ENCODE assay signal across 1 cellular context in genomic region chr17:81995463-81996231, GRCh38.
TF ChIP-seq lines count a peak whose summit lies in the region.

No MANE protein-coding gene starts in this region.

TF ChIP-seq in HepG2, 621 proteins besides CTCF, POLR2A, EP300 and RAD21 (continues in another document):
- TF ChIP-seq KIAA2018 (CRISPR knock-in tag; IDR thresholded peaks at IDR 0.05; ENCODE audit: borderline replicate concordance) (no peak), ONECUT2 (CRISPR knock-in tag; IDR thresholded peaks at IDR 0.05) (no peak), RARA (CRISPR knock-in tag; IDR thresholded peaks at IDR 0.05) (peak; percentile 29; the same call in 1 of the 2 replicates), ZNF790 (CRISPR knock-in tag; IDR thresholded peaks at IDR 0.05; ENCODE audit: borderline replicate concordance) (no peak), ZNF550 (CRISPR knock-in tag; IDR thresholded peaks at IDR 0.05; ENCODE audit: borderline replicate concordance) (peak; percentile 19), ZMAT3 (CRISPR knock-in tag; conservative IDR thresholded peaks at IDR 0.05) (peak; percentile 86), ZNF839 (CRISPR knock-in tag; IDR thresholded peaks at IDR 0.05; ENCODE audit: borderline replicate concordance) (no peak), TBX3 (IDR thresholded peaks at IDR 0.05; ENCODE audit: borderline replicate concordance) (no peak), HNRNPL (IDR thresholded peaks at IDR 0.05; ENCODE audit: low read depth, low read length) (peak; percentile 98), GMEB1 (CRISPR knock-in tag; IDR thresholded peaks at IDR 0.05; ENCODE audit: borderline replicate concordance) (peak; percentile 29; the same call in 1 of the 2 replicates), ZBTB8A (CRISPR knock-in tag; IDR thresholded peaks at IDR 0.05; ENCODE audit: borderline replicate concordance, low read depth) (no peak), NCOA2 (CRISPR knock-in tag; IDR thresholded peaks at IDR 0.05) (0 out of 2 replicates have a peak, but pooled peaks have one; percentile 16), ADNP (CRISPR knock-in tag; IDR thresholded peaks at IDR 0.05) (no peak), TSC22D2 (CRISPR knock-in tag; IDR thresholded peaks at IDR 0.05; ENCODE audit: borderline replicate concordance) (no peak), UBTF (CRISPR knock-in tag; IDR thresholded peaks at IDR 0.05) (peak; percentile 91), ZNF280D (CRISPR knock-in tag; IDR thresholded peaks at IDR 0.05) (no peak; the same call in 1 of the 2 replicates), RORA (CRISPR knock-in tag; IDR thresholded peaks at IDR 0.05) (no peak), ZNF691 (CRISPR knock-in tag; IDR thresholded peaks at IDR 0.05; ENCODE audit: borderline replicate concordance, low read depth) (no peak), HIVEP1 (CRISPR knock-in tag; IDR thresholded peaks at IDR 0.05) (peak; percentile 59), ZNF326 (CRISPR knock-in tag; IDR thresholded peaks at IDR 0.05; ENCODE audit: borderline replicate concordance) (peak; percentile 81; the same call in 1 of the 2 replicates), REXO4 (CRISPR knock-in tag; IDR thresholded peaks at IDR 0.05; ENCODE audit: borderline replicate concordance) (no peak), ZNF746 (CRISPR knock-in tag; IDR thresholded peaks at IDR 0.05) (0 out of 2 replicates have a peak, but pooled peaks have one; percentile 1), NFE2 (CRISPR knock-in tag; IDR thresholded peaks at IDR 0.05) (no peak), ZNF34 (CRISPR knock-in tag; IDR thresholded peaks at IDR 0.05; ENCODE audit: borderline replicate concordance) (no peak), NFYB (CRISPR knock-in tag; IDR thresholded peaks at IDR 0.05) (0 out of 2 replicates have a peak, but pooled peaks have one; percentile 19), NFE2L1 (CRISPR knock-in tag; IDR thresholded peaks at IDR 0.05; ENCODE audit: borderline replicate concordance) (peak; percentile 68), FOXK2 (IDR thresholded peaks at IDR 0.05) (no peak), ZNF333 (CRISPR knock-in tag; IDR thresholded peaks at IDR 0.05; ENCODE audit: borderline replicate concordance) (no peak; the same call in 1 of the 2 replicates), SPEN (CRISPR knock-in tag; IDR thresholded peaks at IDR 0.05; ENCODE audit: low read depth) (no peak; the same call in 1 of the 2 replicates), ZNF792 (CRISPR knock-in tag; IDR thresholded peaks at IDR 0.05) (no peak), GTF2F1 (IDR thresholded peaks at IDR 0.05; ENCODE audit: low read length) (no peak), HOXA3 (CRISPR knock-in tag; IDR thresholded peaks at IDR 0.05) (peak; percentile 47; the same call in 1 of the 2 replicates), SNAPC2 (CRISPR knock-in tag; IDR thresholded peaks at IDR 0.05) (no peak), AFF4 (CRISPR knock-in tag; IDR thresholded peaks at IDR 0.05) (peak; percentile 98), ZBTB25 (CRISPR knock-in tag; IDR thresholded peaks at IDR 0.05) (no peak), PHF20 (CRISPR knock-in tag; IDR thresholded peaks at IDR 0.05) (no peak), ZFAT (CRISPR knock-in tag; conservative IDR thresholded peaks at IDR 0.05) (no peak), ZNF251 (CRISPR knock-in tag; IDR thresholded peaks at IDR 0.05) (no peak; the same call in none of the 2 replicates), MBD4 (IDR thresholded peaks at IDR 0.05; ENCODE audit: borderline replicate concordance, low read length) (no peak), THAP11 (CRISPR knock-in tag; IDR thresholded peaks at IDR 0.05) (peak; percentile 22), IKZF4 (CRISPR knock-in tag; IDR thresholded peaks at IDR 0.05; ENCODE audit: borderline replicate concordance, low read depth, not compliant biosample characterization) (peak; percentile 29)
